25 cellular contexts compared by ENCODE assay signal in genomic region chr19:4657262-4657661, GRCh38.
"Had no signal": no experiment of that assay in that cellular context is flagged by ENCODE, and none has a peak within 500 bp of the region (broad histone marks: within the 10 kb centered on the region; RNA-seq: fewer than 3 reads in every experiment).

No MANE protein-coding gene starts in this region.

- H3K4me3 ChIP-seq: SJCRH30 had no signal

- H3K27ac Mint-ChIP-seq: activated CD4-positive, alpha-beta memory T cell treated with anti-CD3 and anti-CD28 coated beads for 36 hours; activated T-cell treated with anti-CD3 and anti-CD28 coated beads, Interleukin-2, amount 50 U/mL, for 72 hours; activated T-helper 2 cell treated with anti-CD3 and anti-CD28 coated beads, Interferon-gamma antibody, Interleukin-2, Interleukin-4, amounts not matched to agents 10 μg/mL and 5 μg/mL and 100 μg/mL, durations not matched to agents 14 hours and 24 hours and 36 hours; T-helper 1 cell treated with Interleukin-12 subunit alpha and Interleukin-12 subunit beta and Interleukin-4 antibody, amounts not matched to agents 30 μg/mL and 1 μg/mL, for 36 hours; WTC11 had no signal

- DNase-seq: activated CD4-positive, alpha-beta memory T cell treated with anti-CD3 and anti-CD28 coated beads for 36 hours; activated CD4-positive, alpha-beta T cell treated with anti-CD3 and anti-CD28 coated beads for 48 hours; activated CD4-positive, CD25-positive, alpha-beta regulatory T cell treated with anti-CD3 and anti-CD28 coated beads, Interleukin-2, amount 50 U/mL, for 72 hours; activated CD8-positive, alpha-beta memory T cell treated with anti-CD3 and anti-CD28 coated beads for 24 hours; activated gamma-delta T cell treated with Interleukin-2 at 50 U/mL for 16 hours; activated naive CD4-positive, alpha-beta T cell treated with anti-CD3 and anti-CD28 coated beads, Interleukin-2, amount 10 ng/mL, durations not matched to agents 7 days and 5 days; activated naive CD8-positive, alpha-beta T cell treated with anti-CD3 and anti-CD28 coated beads for 36 hours; activated T-cell treated with anti-CD3 and anti-CD28 coated beads, Interleukin-2, amount 50 U/mL, for 72 hours; IMR-90; KG1; NCI-H1092; NCI-H1417; NCI-H1930; NCI-H2171; NCI-H226; NCI-H510A; NCI-H526 treated with DMSO at 0.1 percent for 48 hours; NCI-H82; Right ventricle myocardium superior; SJCRH30; SK-N-SH; T-helper 9 cell had no signal

- H3K27me3 ChIP-seq: SJCRH30 had no signal

- H3K4me3 Mint-ChIP-seq: activated CD4-positive, alpha-beta memory T cell treated with anti-CD3 and anti-CD28 coated beads for 36 hours; activated naive CD4-positive, alpha-beta T cell treated with anti-CD3 and anti-CD28 coated beads, Interleukin-2, amount 10 ng/mL, durations not matched to agents 7 days and 5 days; activated naive CD8-positive, alpha-beta T cell treated with anti-CD3 and anti-CD28 coated beads for 36 hours; activated T-cell treated with anti-CD3 and anti-CD28 coated beads, Interleukin-2, amount 50 U/mL, for 72 hours; T-helper 1 cell treated with Interleukin-12 subunit alpha and Interleukin-12 subunit beta and Interleukin-4 antibody, amounts not matched to agents 30 μg/mL and 1 μg/mL, for 36 hours; WTC11 had no signal

- H3K27me3 Mint-ChIP-seq: activated CD4-positive, alpha-beta memory T cell treated with anti-CD3 and anti-CD28 coated beads for 36 hours; activated naive CD4-positive, alpha-beta T cell treated with anti-CD3 and anti-CD28 coated beads, Interleukin-2, amount 10 ng/mL, durations not matched to agents 7 days and 5 days; activated naive CD8-positive, alpha-beta T cell treated with anti-CD3 and anti-CD28 coated beads for 36 hours had no signal

- H3K9me3 ChIP-seq: SJCRH30, SK-N-SH had no signal

- H3K9me3 Mint-ChIP-seq: activated CD4-positive, alpha-beta memory T cell treated with anti-CD3 and anti-CD28 coated beads for 36 hours; activated naive CD4-positive, alpha-beta T cell treated with anti-CD3 and anti-CD28 coated beads, Interleukin-2, amount 10 ng/mL, durations not matched to agents 7 days and 5 days; activated naive CD8-positive, alpha-beta T cell treated with anti-CD3 and anti-CD28 coated beads for 36 hours; activated T-cell treated with anti-CD3 and anti-CD28 coated beads, Interleukin-2, amount 50 U/mL, for 72 hours; activated T-helper 2 cell treated with anti-CD3 and anti-CD28 coated beads, Interferon-gamma antibody, Interleukin-2, Interleukin-4, amounts not matched to agents 10 μg/mL and 5 μg/mL and 100 μg/mL, durations not matched to agents 14 hours and 24 hours and 36 hours; T-helper 1 cell treated with Interleukin-12 subunit alpha and Interleukin-12 subunit beta and Interleukin-4 antibody, amounts not matched to agents 30 μg/mL and 1 μg/mL, for 36 hours; WTC11 had no signal

- H3K4me1 Mint-ChIP-seq: activated naive CD4-positive, alpha-beta T cell treated with anti-CD3 and anti-CD28 coated beads, Interleukin-2, amount 10 ng/mL, durations not matched to agents 7 days and 5 days; activated naive CD8-positive, alpha-beta T cell treated with anti-CD3 and anti-CD28 coated beads for 36 hours; WTC11 had no signal

- ATAC-seq: activated T-cell treated with anti-CD3 and anti-CD28 coated beads, Interleukin-2, amount 50 U/mL, for 72 hours; WTC11 had no signal
